ENCODE assay signal across 1 cellular context in genomic region chr3:169764453-169765280, GRCh38.
TF ChIP-seq lines count a peak whose summit lies in the region.

Gene TERC (minus strand): TSS chr3:169765060.

TF ChIP-seq in K562, 482 proteins besides CTCF, POLR2A, EP300 and RAD21 (continued from another document and continues in another):
- TF ChIP-seq, protein P1, sequence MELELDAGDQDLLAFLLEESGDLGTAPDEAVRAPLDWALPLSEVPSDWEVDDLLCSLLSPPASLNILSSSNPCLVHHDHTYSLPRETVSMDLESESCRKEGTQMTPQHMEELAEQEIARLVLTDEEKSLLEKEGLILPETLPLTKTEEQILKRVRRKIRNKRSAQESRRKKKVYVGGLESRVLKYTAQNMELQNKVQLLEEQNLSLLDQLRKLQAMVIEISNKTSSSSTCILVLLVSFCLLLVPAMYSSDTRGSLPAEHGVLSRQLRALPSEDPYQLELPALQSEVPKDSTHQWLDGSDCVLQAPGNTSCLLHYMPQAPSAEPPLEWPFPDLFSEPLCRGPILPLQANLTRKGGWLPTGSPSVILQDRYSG (tag; conservative IDR thresholded peaks at IDR 0.05; ENCODE audit: low read depth): no peak
- TF ChIP-seq ZNF121 (CRISPR knock-in tag; conservative IDR thresholded peaks at IDR 0.05) (no peak), NCOA4 (IDR thresholded peaks at IDR 0.05; ENCODE audit: partially characterized antibody) (no peak), ZMIZ1 (IDR thresholded peaks at IDR 0.05; ENCODE audit: low read depth in 2 of 2, low read length in 2 of 2) (peak in 1 of 2 experiments; percentile 47; a peak in 1 of 4 replicates), ETV5 (CRISPR knock-in tag; IDR thresholded peaks at IDR 0.05; ENCODE audit: low read depth) (peak; percentile 68), ZNF232 (CRISPR knock-in tag; IDR thresholded peaks at IDR 0.05) (no peak), SMARCE1 (IDR thresholded peaks at IDR 0.05) (no peak), ZZZ3 (IDR thresholded peaks at IDR 0.05) (no peak), ZNF408 (CRISPR knock-in tag; IDR thresholded peaks at IDR 0.05; ENCODE audit: low read depth) (no peak), FOXP4 (CRISPR knock-in tag; IDR thresholded peaks at IDR 0.05; ENCODE audit: borderline replicate concordance) (no peak), CBX5 (IDR thresholded peaks at IDR 0.05; ENCODE audit: borderline replicate concordance, low read depth) (no peak), ZHX1 (conservative IDR thresholded peaks at IDR 0.05; ENCODE audit: low read length) (peak; percentile 79; the same call in 1 of the 2 replicates), SRSF9 (IDR thresholded peaks at IDR 0.05; ENCODE audit: borderline replicate concordance, low read depth, low read length) (no peak), SLC30A9 (CRISPR knock-in tag; IDR thresholded peaks at IDR 0.05) (no peak), SAP30 (IDR thresholded peaks at IDR 0.05; ENCODE audit: borderline replicate concordance, insufficient read depth, low read depth, low read length, poor library complexity, severe bottlenecking) (peak; percentile 72), BRF1 (IDR thresholded peaks at IDR 0.05; ENCODE audit: borderline replicate concordance, extremely low read depth, insufficient read length) (no peak), NRF1 (conservative IDR thresholded peaks at IDR 0.05 in 1 of 2, IDR thresholded peaks at IDR 0.05 in 1 of 2) (peak; percentile 28 to 36; a peak in 3 of 4 replicates), DEAF1 (CRISPR knock-in tag; IDR thresholded peaks at IDR 0.05) (0 out of 2 replicates have a peak, but pooled peaks have one; percentile 9), TCF15 (CRISPR knock-in tag; IDR thresholded peaks at IDR 0.05) (0 out of 2 replicates have a peak, but pooled peaks have one; percentile 17), HDAC2 (IDR thresholded peaks at IDR 0.05) (no peak), MYC (IDR thresholded peaks at IDR 0.05; ENCODE audit: low read depth, low read length) (peak; percentile 54; the same call in 1 of the 2 replicates), MYC (CRISPR knock-in tag; IDR thresholded peaks at IDR 0.05; ENCODE audit: borderline replicate concordance, low read depth) (peak; percentile 39; the same call in 1 of the 2 replicates), FOXK1 (CRISPR knock-in tag; IDR thresholded peaks at IDR 0.05; ENCODE audit: borderline replicate concordance) (no peak; the same call in 1 of the 2 replicates), CREB3L1 (IDR thresholded peaks at IDR 0.05; ENCODE audit: borderline replicate concordance, low read depth) (peak; percentile 52; the same call in 1 of the 2 replicates), NFATC3 (IDR thresholded peaks at IDR 0.05) (no peak), TRIM25 (IDR thresholded peaks at IDR 0.05; ENCODE audit: borderline replicate concordance) (no peak), CHD1 (IDR thresholded peaks at IDR 0.05; ENCODE audit: low read length) (peak; percentile 86), LEF1 (IDR thresholded peaks at IDR 0.05) (no peak), GTF2F1 (IDR thresholded peaks at IDR 0.05; ENCODE audit: low read depth, low read length) (no peak), ZNF133 (CRISPR knock-in tag; IDR thresholded peaks at IDR 0.05) (no peak), GABPA (tag; conservative IDR thresholded peaks at IDR 0.05; ENCODE audit: low read depth) (peak; percentile 94), LCOR (CRISPR knock-in tag; IDR thresholded peaks at IDR 0.05) (peak; percentile 74)
- TF ChIP-seq, protein P2, sequence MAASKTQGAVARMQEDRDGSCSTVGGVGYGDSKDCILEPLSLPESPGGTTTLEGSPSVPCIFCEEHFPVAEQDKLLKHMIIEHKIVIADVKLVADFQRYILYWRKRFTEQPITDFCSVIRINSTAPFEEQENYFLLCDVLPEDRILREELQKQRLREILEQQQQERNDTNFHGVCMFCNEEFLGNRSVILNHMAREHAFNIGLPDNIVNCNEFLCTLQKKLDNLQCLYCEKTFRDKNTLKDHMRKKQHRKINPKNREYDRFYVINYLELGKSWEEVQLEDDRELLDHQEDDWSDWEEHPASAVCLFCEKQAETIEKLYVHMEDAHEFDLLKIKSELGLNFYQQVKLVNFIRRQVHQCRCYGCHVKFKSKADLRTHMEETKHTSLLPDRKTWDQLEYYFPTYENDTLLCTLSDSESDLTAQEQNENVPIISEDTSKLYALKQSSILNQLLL (CRISPR knock-in tag; IDR thresholded peaks at IDR 0.05; ENCODE audit: borderline replicate concordance): no peak
- TF ChIP-seq, protein P3, sequence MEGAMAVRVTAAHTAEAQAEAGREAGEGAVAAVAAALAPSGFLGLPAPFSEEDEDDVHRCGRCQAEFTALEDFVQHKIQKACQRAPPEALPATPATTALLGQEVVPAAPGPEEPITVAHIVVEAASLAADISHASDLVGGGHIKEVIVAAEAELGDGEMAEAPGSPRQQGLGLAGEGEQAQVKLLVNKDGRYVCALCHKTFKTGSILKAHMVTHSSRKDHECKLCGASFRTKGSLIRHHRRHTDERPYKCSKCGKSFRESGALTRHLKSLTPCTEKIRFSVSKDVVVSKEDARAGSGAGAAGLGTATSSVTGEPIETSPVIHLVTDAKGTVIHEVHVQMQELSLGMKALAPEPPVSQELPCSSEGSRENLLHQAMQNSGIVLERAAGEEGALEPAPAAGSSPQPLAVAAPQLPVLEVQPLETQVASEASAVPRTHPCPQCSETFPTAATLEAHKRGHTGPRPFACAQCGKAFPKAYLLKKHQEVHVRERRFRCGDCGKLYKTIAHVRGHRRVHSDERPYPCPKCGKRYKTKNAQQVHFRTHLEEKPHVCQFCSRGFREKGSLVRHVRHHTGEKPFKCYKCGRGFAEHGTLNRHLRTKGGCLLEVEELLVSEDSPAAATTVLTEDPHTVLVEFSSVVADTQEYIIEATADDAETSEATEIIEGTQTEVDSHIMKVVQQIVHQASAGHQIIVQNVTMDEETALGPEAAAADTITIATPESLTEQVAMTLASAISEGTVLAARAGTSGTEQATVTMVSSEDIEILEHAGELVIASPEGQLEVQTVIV (CRISPR knock-in tag; IDR thresholded peaks at IDR 0.05; ENCODE audit: borderline replicate concordance): peak; percentile 63; the same call in 1 of the 2 replicates
- TF ChIP-seq, protein P4, sequence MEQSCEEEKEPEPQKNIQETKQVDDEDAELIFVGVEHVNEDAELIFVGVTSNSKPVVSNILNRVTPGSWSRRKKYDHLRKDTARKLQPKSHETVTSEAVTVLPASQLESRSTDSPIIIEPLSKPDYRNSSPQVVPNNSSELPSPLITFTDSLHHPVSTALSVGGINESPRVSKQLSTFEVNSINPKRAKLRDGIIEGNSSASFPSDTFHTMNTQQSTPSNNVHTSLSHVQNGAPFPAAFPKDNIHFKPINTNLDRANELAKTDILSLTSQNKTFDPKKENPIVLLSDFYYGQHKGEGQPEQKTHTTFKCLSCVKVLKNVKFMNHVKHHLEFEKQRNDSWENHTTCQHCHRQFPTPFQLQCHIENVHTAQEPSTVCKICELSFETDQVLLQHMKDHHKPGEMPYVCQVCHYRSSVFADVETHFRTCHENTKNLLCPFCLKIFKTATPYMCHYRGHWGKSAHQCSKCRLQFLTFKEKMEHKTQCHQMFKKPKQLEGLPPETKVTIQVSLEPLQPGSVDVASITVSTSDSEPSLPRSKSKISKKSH (CRISPR knock-in tag; IDR thresholded peaks at IDR 0.05): no peak
